Comparison of ENCODE assay signal across 8 cellular contexts in genomic region chr3:194769020-194769643, GRCh38.
DNase-seq lines count a peak whose midpoint lies in the region; ATAC-seq and TF ChIP-seq lines count a peak whose summit lies in the region.

No MANE protein-coding gene starts in this region.

- H3K27me3 ChIP-seq in gastroesophageal sphincter (no peaks in the 10 kb centered on the region), neutrophil (no peaks in the 10 kb centered on the region)

- H3K4me3 ChIP-seq in gastroesophageal sphincter, result peak overlapping the region; percentile 33 to 42
- peak overlapping the region; percentile 34 to 41 for H3K4me3 ChIP-seq in neutrophil (ENCODE audit: low read depth in 1 of 2, low read length in 1 of 2)

- DNase-seq in EH (ENCODE audit: low read depth) (peak; percentile 95), GOT3 (lab: John Stamatoyannopoulos, UW) (peak; percentile 81), LoVo (ENCODE audit: low spot score) (peak; percentile 86), SHP77 treated with DMSO at 0.1 percent for 48 hours (lab: John Stamatoyannopoulos, UW) (peak; percentile 73), substantia nigra (lab: John Stamatoyannopoulos, UW) (peak; percentile 32 to 98 (median 83))
- DNase-seq in activated gamma-delta T cell treated with anti-CD3 and anti-CD28 coated beads, Interleukin-2, amount 50 U/mL, for 16 hours (ENCODE audit: low read depth), result peak; percentile 88

- H3K9me3 ChIP-seq in gastroesophageal sphincter (no peaks in the 10 kb centered on the region), neutrophil (no peaks in the 10 kb centered on the region)

- TF ChIP-seq CTCF in gastroesophageal sphincter (IDR thresholded peaks at IDR 0.05) (peak in 2 of 4 experiments; percentile 7 to 10), neutrophil (IDR thresholded peaks at IDR 0.05) (no peak)

- no peak for TF ChIP-seq POLR2A in gastroesophageal sphincter (IDR thresholded peaks at IDR 0.05)

- H3K27ac ChIP-seq in gastroesophageal sphincter (peak overlapping the region in 3 of 4 donors; percentile 58 to 64 (median 62)), neutrophil (peak overlapping the region; percentile 1), substantia nigra (ENCODE audit: low read depth, low read length, poor library complexity, severe bottlenecking) (peak overlapping the region; percentile 47)

- no peak for TF ChIP-seq EP300 in gastroesophageal sphincter (IDR thresholded peaks at IDR 0.05)

- 0 to 6% methylated on average over 12 to 15 of the region's 16 CpGs for WGBS in gastroesophageal sphincter (ENCODE audit: low coverage in 1 of 2), 2 donors

- H3K4me1 ChIP-seq in gastroesophageal sphincter, result peaks cover 0 to 37% (median 5%) of the 10 kb centered on the region in 3 donors
- H3K4me1 ChIP-seq in neutrophil (ENCODE audit: control insufficient read depth in 1 of 2, insufficient read depth in 1 of 2, low read depth in 1 of 2, low read length in 1 of 2), result peaks cover 29 to 32% of the 10 kb centered on the region in 2 experiments

- ATAC-seq in gastroesophageal sphincter, result peak; percentile 97

- H3K36me3 ChIP-seq in gastroesophageal sphincter (no peaks in the 10 kb centered on the region), neutrophil (no peaks in the 10 kb centered on the region)

Comparison
In these comparisons a context has a peak if more than half of its experiments do, and no peak if none do; other contexts are left out.
1. Peak in every context shown above with its lines: DNase-seq, ATAC-seq, H3K4me3 ChIP-seq and H3K27ac ChIP-seq.
2. H3K27ac ChIP-seq: peak in every context shown above with its lines; median percentile 62 in gastroesophageal sphincter; 47 in substantia nigra; 1 in neutrophil.